1 cellular context compared by ENCODE assay signal in the genomic region with DNA sequence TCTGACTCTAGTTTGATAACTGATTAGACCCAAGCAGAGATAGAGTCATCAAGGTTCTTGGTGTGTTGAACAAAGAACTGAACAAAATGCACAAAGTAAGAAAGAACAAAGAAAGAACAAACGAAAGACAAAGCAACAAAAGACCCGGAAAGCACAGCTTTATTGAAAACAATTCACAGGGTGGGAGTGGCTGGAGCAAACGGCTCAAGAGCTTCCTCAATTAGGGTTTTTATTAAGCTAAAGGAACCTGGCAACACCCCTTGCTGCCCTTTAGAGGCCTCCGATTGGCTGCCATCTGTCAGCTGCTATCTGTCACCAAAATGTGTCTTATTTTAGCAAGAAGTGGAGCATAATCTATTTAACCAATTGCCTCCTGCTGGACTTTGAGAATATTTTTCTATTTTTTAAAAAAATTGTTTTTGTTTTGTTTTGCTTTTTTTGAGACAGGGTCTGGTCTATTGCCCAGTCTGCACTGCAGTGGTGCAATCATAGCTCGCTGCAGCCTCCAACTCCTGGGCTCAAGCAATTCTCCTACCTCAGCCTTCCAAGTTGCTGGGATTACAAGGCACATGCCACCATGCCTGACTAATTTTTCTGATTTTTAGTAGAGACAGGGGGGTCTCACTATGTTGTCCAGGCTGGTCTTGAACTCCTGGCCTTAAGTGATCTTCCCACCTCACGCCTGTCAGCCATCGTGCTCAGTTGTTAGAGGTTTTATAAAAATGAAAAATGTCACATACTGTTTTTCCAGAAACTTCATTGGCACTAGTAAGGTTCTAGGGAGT.
TF ChIP-seq lines count a peak whose summit lies in the region.

No MANE protein-coding gene starts in this region.

TF ChIP-seq in K562, 482 proteins besides CTCF, POLR2A, EP300 and RAD21 (continues in another document):
- TF ChIP-seq POLR2B (IDR thresholded peaks at IDR 0.05; ENCODE audit: low read depth, partially characterized antibody) (no peak), MBD2 (IDR thresholded peaks at IDR 0.05; ENCODE audit: borderline replicate concordance, low read depth) (no peak), SMARCC2 (IDR thresholded peaks at IDR 0.05; ENCODE audit: low read depth) (no peak), SRSF9 (IDR thresholded peaks at IDR 0.05; ENCODE audit: borderline replicate concordance, low read depth, low read length) (no peak), RB1 (IDR thresholded peaks at IDR 0.05; ENCODE audit: low read depth) (no peak), ZNF699 (CRISPR knock-in tag; IDR thresholded peaks at IDR 0.05; ENCODE audit: insufficient replicate concordance) (no peak), CBX2 (IDR thresholded peaks at IDR 0.05; ENCODE audit: insufficient read depth, low read length, poor library complexity, severe bottlenecking) (no peak), ESRRB (CRISPR knock-in tag; IDR thresholded peaks at IDR 0.05; ENCODE audit: borderline replicate concordance) (no peak), POLR2G (IDR thresholded peaks at IDR 0.05; ENCODE audit: low read depth, low read length) (no peak), ZNF134 (CRISPR knock-in tag; conservative IDR thresholded peaks at IDR 0.05) (no peak), ZNF41 (CRISPR knock-in tag; conservative IDR thresholded peaks at IDR 0.05) (no peak), PHB (CRISPR knock-in tag; IDR thresholded peaks at IDR 0.05) (no peak), GABPA (tag; conservative IDR thresholded peaks at IDR 0.05; ENCODE audit: low read depth) (0 out of 2 replicates have a peak, but pooled peaks have one; percentile 3), DIDO1 (tag; IDR thresholded peaks at IDR 0.05; ENCODE audit: low read depth) (no peak), PTRF (tag; IDR thresholded peaks at IDR 0.05) (no peak), XRCC3 (IDR thresholded peaks at IDR 0.05) (no peak), ZNF175 (CRISPR knock-in tag; IDR thresholded peaks at IDR 0.05; ENCODE audit: low read depth) (no peak), ZNF696 (CRISPR knock-in tag; conservative IDR thresholded peaks at IDR 0.05) (no peak), BMI1 (IDR thresholded peaks at IDR 0.05; ENCODE audit: low read length) (no peak), NCOA6 (IDR thresholded peaks at IDR 0.05) (no peak), ZFPM2 (CRISPR knock-in tag; IDR thresholded peaks at IDR 0.05) (no peak), RFX5 (IDR thresholded peaks at IDR 0.05; ENCODE audit: low read depth, low read length) (peak; percentile 49; the same call in 1 of the 2 replicates), GATA2 (CRISPR knock-in tag; IDR thresholded peaks at IDR 0.05) (no peak), SMARCA5 (IDR thresholded peaks at IDR 0.05) (peak; percentile 27; the same call in 1 of the 2 replicates), CBX5 (IDR thresholded peaks at IDR 0.05; ENCODE audit: borderline replicate concordance, low read depth) (no peak), NFATC3 (IDR thresholded peaks at IDR 0.05) (no peak), THRAP3 (IDR thresholded peaks at IDR 0.05; ENCODE audit: borderline replicate concordance) (no peak), E2F3 (CRISPR knock-in tag; IDR thresholded peaks at IDR 0.05) (no peak), BCOR (IDR thresholded peaks at IDR 0.05) (peak; percentile 44; the same call in 1 of the 2 replicates), XRCC5 (IDR thresholded peaks at IDR 0.05; ENCODE audit: low read depth, low read length) (no peak), ZNF121 (CRISPR knock-in tag; conservative IDR thresholded peaks at IDR 0.05) (peak; percentile 99)
- TF ChIP-seq, protein P1, sequence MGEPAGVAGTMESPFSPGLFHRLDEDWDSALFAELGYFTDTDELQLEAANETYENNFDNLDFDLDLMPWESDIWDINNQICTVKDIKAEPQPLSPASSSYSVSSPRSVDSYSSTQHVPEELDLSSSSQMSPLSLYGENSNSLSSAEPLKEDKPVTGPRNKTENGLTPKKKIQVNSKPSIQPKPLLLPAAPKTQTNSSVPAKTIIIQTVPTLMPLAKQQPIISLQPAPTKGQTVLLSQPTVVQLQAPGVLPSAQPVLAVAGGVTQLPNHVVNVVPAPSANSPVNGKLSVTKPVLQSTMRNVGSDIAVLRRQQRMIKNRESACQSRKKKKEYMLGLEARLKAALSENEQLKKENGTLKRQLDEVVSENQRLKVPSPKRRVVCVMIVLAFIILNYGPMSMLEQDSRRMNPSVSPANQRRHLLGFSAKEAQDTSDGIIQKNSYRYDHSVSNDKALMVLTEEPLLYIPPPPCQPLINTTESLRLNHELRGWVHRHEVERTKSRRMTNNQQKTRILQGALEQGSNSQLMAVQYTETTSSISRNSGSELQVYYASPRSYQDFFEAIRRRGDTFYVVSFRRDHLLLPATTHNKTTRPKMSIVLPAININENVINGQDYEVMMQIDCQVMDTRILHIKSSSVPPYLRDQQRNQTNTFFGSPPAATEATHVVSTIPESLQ (CRISPR knock-in tag; IDR thresholded peaks at IDR 0.05): no peak
- TF ChIP-seq, protein P2, sequence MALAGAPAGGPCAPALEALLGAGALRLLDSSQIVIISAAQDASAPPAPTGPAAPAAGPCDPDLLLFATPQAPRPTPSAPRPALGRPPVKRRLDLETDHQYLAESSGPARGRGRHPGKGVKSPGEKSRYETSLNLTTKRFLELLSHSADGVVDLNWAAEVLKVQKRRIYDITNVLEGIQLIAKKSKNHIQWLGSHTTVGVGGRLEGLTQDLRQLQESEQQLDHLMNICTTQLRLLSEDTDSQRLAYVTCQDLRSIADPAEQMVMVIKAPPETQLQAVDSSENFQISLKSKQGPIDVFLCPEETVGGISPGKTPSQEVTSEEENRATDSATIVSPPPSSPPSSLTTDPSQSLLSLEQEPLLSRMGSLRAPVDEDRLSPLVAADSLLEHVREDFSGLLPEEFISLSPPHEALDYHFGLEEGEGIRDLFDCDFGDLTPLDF (CRISPR knock-in tag; IDR thresholded peaks at IDR 0.05): no peak
- TF ChIP-seq, protein P3, sequence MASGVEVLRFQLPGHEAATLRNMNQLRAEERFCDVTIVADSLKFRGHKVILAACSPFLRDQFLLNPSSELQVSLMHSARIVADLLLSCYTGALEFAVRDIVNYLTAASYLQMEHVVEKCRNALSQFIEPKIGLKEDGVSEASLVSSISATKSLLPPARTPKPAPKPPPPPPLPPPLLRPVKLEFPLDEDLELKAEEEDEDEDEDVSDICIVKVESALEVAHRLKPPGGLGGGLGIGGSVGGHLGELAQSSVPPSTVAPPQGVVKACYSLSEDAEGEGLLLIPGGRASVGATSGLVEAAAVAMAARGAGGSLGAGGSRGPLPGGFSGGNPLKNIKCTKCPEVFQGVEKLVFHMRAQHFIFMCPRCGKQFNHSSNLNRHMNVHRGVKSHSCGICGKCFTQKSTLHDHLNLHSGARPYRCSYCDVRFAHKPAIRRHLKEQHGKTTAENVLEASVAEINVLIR (CRISPR knock-in tag; IDR thresholded peaks at IDR 0.05): no peak
- TF ChIP-seq, protein P4, sequence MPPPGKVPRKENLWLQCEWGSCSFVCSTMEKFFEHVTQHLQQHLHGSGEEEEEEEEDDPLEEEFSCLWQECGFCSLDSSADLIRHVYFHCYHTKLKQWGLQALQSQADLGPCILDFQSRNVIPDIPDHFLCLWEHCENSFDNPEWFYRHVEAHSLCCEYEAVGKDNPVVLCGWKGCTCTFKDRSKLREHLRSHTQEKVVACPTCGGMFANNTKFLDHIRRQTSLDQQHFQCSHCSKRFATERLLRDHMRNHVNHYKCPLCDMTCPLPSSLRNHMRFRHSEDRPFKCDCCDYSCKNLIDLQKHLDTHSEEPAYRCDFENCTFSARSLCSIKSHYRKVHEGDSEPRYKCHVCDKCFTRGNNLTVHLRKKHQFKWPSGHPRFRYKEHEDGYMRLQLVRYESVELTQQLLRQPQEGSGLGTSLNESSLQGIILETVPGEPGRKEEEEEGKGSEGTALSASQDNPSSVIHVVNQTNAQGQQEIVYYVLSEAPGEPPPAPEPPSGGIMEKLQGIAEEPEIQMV (tag; conservative IDR thresholded peaks at IDR 0.05; ENCODE audit: low read depth): no peak
- TF ChIP-seq, protein P5, sequence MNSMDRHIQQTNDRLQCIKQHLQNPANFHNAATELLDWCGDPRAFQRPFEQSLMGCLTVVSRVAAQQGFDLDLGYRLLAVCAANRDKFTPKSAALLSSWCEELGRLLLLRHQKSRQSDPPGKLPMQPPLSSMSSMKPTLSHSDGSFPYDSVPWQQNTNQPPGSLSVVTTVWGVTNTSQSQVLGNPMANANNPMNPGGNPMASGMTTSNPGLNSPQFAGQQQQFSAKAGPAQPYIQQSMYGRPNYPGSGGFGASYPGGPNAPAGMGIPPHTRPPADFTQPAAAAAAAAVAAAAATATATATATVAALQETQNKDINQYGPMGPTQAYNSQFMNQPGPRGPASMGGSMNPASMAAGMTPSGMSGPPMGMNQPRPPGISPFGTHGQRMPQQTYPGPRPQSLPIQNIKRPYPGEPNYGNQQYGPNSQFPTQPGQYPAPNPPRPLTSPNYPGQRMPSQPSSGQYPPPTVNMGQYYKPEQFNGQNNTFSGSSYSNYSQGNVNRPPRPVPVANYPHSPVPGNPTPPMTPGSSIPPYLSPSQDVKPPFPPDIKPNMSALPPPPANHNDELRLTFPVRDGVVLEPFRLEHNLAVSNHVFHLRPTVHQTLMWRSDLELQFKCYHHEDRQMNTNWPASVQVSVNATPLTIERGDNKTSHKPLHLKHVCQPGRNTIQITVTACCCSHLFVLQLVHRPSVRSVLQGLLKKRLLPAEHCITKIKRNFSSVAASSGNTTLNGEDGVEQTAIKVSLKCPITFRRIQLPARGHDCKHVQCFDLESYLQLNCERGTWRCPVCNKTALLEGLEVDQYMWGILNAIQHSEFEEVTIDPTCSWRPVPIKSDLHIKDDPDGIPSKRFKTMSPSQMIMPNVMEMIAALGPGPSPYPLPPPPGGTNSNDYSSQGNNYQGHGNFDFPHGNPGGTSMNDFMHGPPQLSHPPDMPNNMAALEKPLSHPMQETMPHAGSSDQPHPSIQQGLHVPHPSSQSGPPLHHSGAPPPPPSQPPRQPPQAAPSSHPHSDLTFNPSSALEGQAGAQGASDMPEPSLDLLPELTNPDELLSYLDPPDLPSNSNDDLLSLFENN (IDR thresholded peaks at IDR 0.05; ENCODE audit: low read depth in 2 of 2, low read length in 2 of 2): no peak
- TF ChIP-seq, protein P6, sequence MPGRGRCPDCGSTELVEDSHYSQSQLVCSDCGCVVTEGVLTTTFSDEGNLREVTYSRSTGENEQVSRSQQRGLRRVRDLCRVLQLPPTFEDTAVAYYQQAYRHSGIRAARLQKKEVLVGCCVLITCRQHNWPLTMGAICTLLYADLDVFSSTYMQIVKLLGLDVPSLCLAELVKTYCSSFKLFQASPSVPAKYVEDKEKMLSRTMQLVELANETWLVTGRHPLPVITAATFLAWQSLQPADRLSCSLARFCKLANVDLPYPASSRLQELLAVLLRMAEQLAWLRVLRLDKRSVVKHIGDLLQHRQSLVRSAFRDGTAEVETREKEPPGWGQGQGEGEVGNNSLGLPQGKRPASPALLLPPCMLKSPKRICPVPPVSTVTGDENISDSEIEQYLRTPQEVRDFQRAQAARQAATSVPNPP (IDR thresholded peaks at IDR 0.05; ENCODE audit: borderline replicate concordance, insufficient read depth, insufficient read length): no peak
- TF ChIP-seq, protein P7, sequence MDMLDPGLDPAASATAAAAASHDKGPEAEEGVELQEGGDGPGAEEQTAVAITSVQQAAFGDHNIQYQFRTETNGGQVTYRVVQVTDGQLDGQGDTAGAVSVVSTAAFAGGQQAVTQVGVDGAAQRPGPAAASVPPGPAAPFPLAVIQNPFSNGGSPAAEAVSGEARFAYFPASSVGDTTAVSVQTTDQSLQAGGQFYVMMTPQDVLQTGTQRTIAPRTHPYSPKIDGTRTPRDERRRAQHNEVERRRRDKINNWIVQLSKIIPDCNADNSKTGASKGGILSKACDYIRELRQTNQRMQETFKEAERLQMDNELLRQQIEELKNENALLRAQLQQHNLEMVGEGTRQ (CRISPR knock-in tag; IDR thresholded peaks at IDR 0.05): 0 out of 2 replicates have a peak, but pooled peaks have one; percentile 12
- TF ChIP-seq, protein P8, sequence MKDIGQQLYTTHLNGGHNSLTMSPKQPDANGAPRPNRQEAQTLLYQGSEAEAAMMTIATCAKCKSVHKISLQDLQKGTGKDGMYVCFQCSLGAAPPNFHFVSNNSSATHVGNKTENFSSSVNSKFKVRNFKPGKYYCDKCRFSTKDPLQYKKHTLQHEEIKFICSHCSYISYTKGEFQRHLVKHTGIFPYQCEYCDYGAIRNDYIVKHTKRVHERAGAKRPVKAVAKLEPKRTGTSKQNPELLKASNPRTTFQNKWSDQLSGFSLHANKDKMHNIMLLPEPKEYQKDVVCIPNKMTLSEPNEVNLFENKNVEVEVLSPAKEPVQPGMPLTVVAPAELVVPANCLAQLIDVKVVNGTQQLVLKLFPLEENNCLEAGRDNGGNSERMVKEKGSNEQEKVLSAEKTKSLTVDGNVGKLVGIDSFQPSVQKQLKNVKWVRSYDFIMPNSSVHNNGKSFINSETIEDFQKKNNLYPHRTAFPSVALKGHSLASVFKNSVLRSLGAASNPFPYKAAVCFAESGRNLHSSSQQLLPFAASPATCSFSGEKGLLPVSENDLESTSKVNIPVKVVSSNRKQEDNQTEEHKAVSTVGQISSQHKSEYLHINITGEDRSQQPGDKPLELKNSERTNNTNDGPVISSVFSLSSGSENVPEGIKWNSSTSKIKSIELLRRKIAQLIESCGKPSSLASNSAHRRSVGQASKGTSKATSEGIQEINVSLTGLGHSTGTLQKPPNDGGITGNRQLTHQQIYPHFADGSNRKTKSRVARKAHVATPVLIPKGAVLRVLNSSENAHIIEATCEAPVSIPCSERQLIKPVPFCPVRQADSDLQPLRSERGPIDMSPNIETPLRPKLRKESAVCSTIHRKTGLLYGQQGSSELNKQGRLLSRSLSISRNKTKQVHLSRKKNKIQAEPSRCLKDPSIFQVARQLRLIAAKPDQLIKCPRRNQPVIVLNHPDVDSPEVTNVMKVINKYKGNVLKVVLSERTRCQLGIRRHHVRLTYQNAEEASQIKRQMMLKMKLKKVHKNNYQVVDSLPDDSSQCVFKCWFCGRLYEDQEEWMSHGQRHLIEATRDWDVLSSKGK (CRISPR knock-in tag; IDR thresholded peaks at IDR 0.05): no peak
- TF ChIP-seq, protein P9, sequence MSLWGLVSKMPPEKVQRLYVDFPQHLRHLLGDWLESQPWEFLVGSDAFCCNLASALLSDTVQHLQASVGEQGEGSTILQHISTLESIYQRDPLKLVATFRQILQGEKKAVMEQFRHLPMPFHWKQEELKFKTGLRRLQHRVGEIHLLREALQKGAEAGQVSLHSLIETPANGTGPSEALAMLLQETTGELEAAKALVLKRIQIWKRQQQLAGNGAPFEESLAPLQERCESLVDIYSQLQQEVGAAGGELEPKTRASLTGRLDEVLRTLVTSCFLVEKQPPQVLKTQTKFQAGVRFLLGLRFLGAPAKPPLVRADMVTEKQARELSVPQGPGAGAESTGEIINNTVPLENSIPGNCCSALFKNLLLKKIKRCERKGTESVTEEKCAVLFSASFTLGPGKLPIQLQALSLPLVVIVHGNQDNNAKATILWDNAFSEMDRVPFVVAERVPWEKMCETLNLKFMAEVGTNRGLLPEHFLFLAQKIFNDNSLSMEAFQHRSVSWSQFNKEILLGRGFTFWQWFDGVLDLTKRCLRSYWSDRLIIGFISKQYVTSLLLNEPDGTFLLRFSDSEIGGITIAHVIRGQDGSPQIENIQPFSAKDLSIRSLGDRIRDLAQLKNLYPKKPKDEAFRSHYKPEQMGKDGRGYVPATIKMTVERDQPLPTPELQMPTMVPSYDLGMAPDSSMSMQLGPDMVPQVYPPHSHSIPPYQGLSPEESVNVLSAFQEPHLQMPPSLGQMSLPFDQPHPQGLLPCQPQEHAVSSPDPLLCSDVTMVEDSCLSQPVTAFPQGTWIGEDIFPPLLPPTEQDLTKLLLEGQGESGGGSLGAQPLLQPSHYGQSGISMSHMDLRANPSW (CRISPR knock-in tag; IDR thresholded peaks at IDR 0.05): no peak
- TF ChIP-seq, protein P10, sequence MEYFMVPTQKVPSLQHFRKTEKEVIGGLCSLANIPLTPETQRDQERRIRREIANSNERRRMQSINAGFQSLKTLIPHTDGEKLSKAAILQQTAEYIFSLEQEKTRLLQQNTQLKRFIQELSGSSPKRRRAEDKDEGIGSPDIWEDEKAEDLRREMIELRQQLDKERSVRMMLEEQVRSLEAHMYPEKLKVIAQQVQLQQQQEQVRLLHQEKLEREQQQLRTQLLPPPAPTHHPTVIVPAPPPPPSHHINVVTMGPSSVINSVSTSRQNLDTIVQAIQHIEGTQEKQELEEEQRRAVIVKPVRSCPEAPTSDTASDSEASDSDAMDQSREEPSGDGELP (CRISPR knock-in tag; IDR thresholded peaks at IDR 0.05; ENCODE audit: borderline replicate concordance): no peak
